ENCODE assay signal across 21 cellular contexts in the genomic region with DNA sequence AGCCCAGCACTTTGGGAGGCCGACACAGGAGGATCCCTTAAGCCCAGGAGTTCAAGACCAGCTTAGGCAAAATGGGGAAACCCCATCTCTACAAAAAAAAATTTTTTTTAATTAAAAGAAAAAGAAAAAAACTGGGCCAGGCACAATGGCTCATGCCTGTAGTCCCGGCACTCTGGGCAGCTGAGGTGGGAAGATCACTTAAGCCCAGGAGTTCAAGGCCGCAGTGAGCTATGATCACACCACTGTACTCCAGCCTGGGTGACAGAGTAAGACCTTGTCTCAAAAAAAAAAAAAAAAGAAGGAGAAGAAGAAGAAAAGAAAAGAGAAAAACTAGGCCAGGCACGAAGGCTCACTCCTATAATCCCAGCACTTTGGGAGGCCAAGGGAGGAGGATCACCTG. TPM values are rescaled to one million over a fixed set of nuclear protein-coding genes. Genes with fewer than 3 reads are reported as not detected.
DNase-seq lines count a peak whose midpoint lies in the region; ATAC-seq and TF ChIP-seq lines count a peak whose summit lies in the region.
"Had no signal": no experiment of that assay in that cellular context is flagged by ENCODE, and none has a peak within 500 bp of the region (broad histone marks: within the 10 kb centered on the region; RNA-seq: fewer than 3 reads in every experiment).

No MANE protein-coding gene starts in this region.

- H3K4me1 ChIP-seq in CD8-positive, alpha-beta memory T cell (ENCODE audit: insufficient read depth, low read length), result peaks cover 33% of the 10 kb centered on the region
- peaks cover 73% of the 10 kb centered on the region for H3K4me1 ChIP-seq in psoas muscle

- intact Hi-C loops in CD14-positive monocyte (cut with micrococcal nuclease), result no loop called here
- intact Hi-C loops in psoas muscle (cut with DNase I), result loop anchor here (2.0 to 5.0 kb wide), 3 partner anchors 35 to 55 kb away; a partner anchor contains a TSS
- intact Hi-C loops in dorsolateral prefrontal cortex (cut with DNase I), result no loop called here

- DNase-seq in CD14-positive monocyte (ENCODE audit: low spot score) (no peak), psoas muscle (no peak), dorsolateral prefrontal cortex (no peak)
- DNase-seq in CD8-positive, alpha-beta memory T cell, result no peak
- DNase-seq in activated naive CD4-positive, alpha-beta T cell treated with anti-CD3 and anti-CD28 coated beads, Interleukin-2, amount 50 U/mL, for 16 hours, result no peak
- DNase-seq: Caco-2, DMS 273 treated with DMSO at 0.1 percent for 48 hours, DMS79 treated with DMSO at 0.1 percent for 48 hours, KBM-7, NCI-H1092 treated with DMSO at 0.1 percent for 48 hours, NCI-H1436 treated with DMSO at 0.1 percent for 48 hours, NCI-H1930, NCI-H69, SIG-M5 had no signal

- H3K4me3 Mint-ChIP-seq in CD14-positive monocyte, result no peak overlapping the region
- peak overlapping the region in 2 of 7 donors; percentile 44 to 63 for H3K4me3 Mint-ChIP-seq in CD8-positive, alpha-beta memory T cell
- H3K4me3 Mint-ChIP-seq: B cell, GM23338 had no signal

- H3K27ac ChIP-seq in CD8-positive, alpha-beta memory T cell (ENCODE audit: low read depth, low read length), result no peak overlapping the region
- 0 out of 2 replicates have a peak overlapping the region, but pooled peaks have one; percentile 93 for H3K27ac ChIP-seq in VCaP
- H3K27ac ChIP-seq in psoas muscle, result peak overlapping the region; percentile 98
- no peak overlapping the region for H3K27ac ChIP-seq in dorsolateral prefrontal cortex
- H3K27ac ChIP-seq: A549, HL-60 had no signal

- peaks cover 73% of the 10 kb centered on the region for H3K4me1 Mint-ChIP-seq in CD14-positive monocyte
- peaks cover 52 to 69% (median 64%) of the 10 kb centered on the region in 3 donors for H3K4me1 Mint-ChIP-seq in CD8-positive, alpha-beta memory T cell

- POLR2A ChIA-PET in CD8-positive, alpha-beta memory T cell (lab: Charles Lee), result no interaction called here

- H3K27ac Mint-ChIP-seq in CD14-positive monocyte, result peak overlapping the region in 6 of 7 donors; percentile 83 to 100 (median 98)
- H3K27ac Mint-ChIP-seq in CD8-positive, alpha-beta memory T cell, result peak overlapping the region in 6 of 8 donors; percentile 66 to 90 (median 79)
- H3K27ac Mint-ChIP-seq: B cell, GM23338 had no signal

- H3K4me3 ChIP-seq in CD8-positive, alpha-beta memory T cell (ENCODE audit: low read length), result no peak overlapping the region
- no peak overlapping the region for H3K4me3 ChIP-seq in psoas muscle
- H3K4me3 ChIP-seq in dorsolateral prefrontal cortex, result no peak overlapping the region
- H3K4me3 ChIP-seq: A549, GM23338, HAP-1 had no signal

- no peak for TF ChIP-seq CTCF in CD14-positive monocyte (IDR thresholded peaks at IDR 0.05)
- TF ChIP-seq CTCF in VCaP (conservative IDR thresholded peaks at IDR 0.05), result no peak
- TF ChIP-seq CTCF in psoas muscle (IDR thresholded peaks at IDR 0.05), result no peak
- no peak for TF ChIP-seq CTCF in dorsolateral prefrontal cortex (IDR thresholded peaks at IDR 0.05 in 54 of 56, conservative IDR thresholded peaks at IDR 0.05 in 2 of 56; ENCODE audit: low read depth in 1 of 56, partially characterized antibody in 56 of 56)

- ATAC-seq in psoas muscle (no peak), GM21723 (IDR thresholded peaks at IDR 0.05; ENCODE audit: unreplicated experiment) (no peak)
- ATAC-seq: A549, GM23338 had no signal

- H3K9me3 ChIP-seq in CD8-positive, alpha-beta memory T cell (ENCODE audit: low read length), result no peaks in the 10 kb centered on the region
- no peaks in the 10 kb centered on the region for H3K9me3 ChIP-seq in psoas muscle
- H3K9me3 ChIP-seq: A549, Caco-2, HAP-1 had no signal

- no peaks in the 10 kb centered on the region for H3K27me3 ChIP-seq in CD8-positive, alpha-beta memory T cell (ENCODE audit: insufficient read depth, low read length, poor library complexity, severe bottlenecking)
- H3K27me3 ChIP-seq in psoas muscle (ENCODE audit: insufficient read depth in 3 of 3, low read length in 2 of 3), result no peaks in the 10 kb centered on the region
- no peaks in the 10 kb centered on the region for H3K27me3 ChIP-seq in dorsolateral prefrontal cortex

- H3K27me3 Mint-ChIP-seq in CD14-positive monocyte (ENCODE audit: low read depth in 3 of 3), result peaks cover 0 to 3% (median 3%) of the 10 kb centered on the region in 3 donors
- peaks cover 0 to 2% of the 10 kb centered on the region in 2 donors for H3K27me3 Mint-ChIP-seq in CD8-positive, alpha-beta memory T cell
- H3K27me3 Mint-ChIP-seq: B cell had no signal

- WGBS in psoas muscle, 3 donors, result 92 to 98% (median 95%) methylated on average over 4 of the region's 4 CpGs

- H3K36me3 Mint-ChIP-seq in CD14-positive monocyte, result peaks cover 27 to 33% of the 10 kb centered on the region in 2 donors
- H3K36me3 Mint-ChIP-seq in CD8-positive, alpha-beta memory T cell, result peaks cover 0 to 29% (median 0%) of the 10 kb centered on the region in 3 donors

- H3K9me3 Mint-ChIP-seq in CD14-positive monocyte, result peaks cover 0 to 3% (median 0%) of the 10 kb centered on the region in 7 donors
- no peaks in the 10 kb centered on the region for H3K9me3 Mint-ChIP-seq in CD8-positive, alpha-beta memory T cell
- H3K9me3 Mint-ChIP-seq: GM23338 had no signal

- no peaks in the 10 kb centered on the region for H3K36me3 ChIP-seq in CD8-positive, alpha-beta memory T cell (ENCODE audit: insufficient read depth, low read length)
- no peaks in the 10 kb centered on the region for H3K36me3 ChIP-seq in psoas muscle (ENCODE audit: insufficient read depth in 1 of 2, low read depth in 1 of 2)

- CTCF ChIA-PET in CD8-positive, alpha-beta memory T cell (lab: Charles Lee), result interaction anchor here (1.3 to 6.6 kb wide), 5 partner anchors 9 to 71 kb away, joined by 3 to 81 read pairs (median 41); a partner anchor contains a TSS

RNA-seq across cellular contexts. Expression of a gene that starts 4.3 kb away (rescaled TPM):
- polyA plus RNA-seq in CD14-positive monocyte (10 to 100 TPM; 12.2 to 12.6 TPM), psoas muscle (10 to 100 TPM in 1 of 3 donors, 1 to 10 TPM in 2; 7.5 to 12.3 (median 9.2) TPM)
- 10 to 100 TPM; 24.4 to 25.5 TPM for total RNA-seq in CD8-positive, alpha-beta memory T cell
- 22.1 TPM for polyA plus RNA-seq in CD8-positive, alpha-beta memory T cell
- total RNA-seq in psoas muscle (10 to 100 TPM; 17.5 to 40.2 (median 24.9) TPM), dorsolateral prefrontal cortex (10 to 100 TPM in 119 of 120 experiments, 1 to 10 TPM in 1; 9.4 to 22.3 (median 15.4) TPM)

RNA-seq across cellular contexts. Expression of a gene that starts 25.8 kb away (rescaled TPM):
- polyA plus RNA-seq in CD14-positive monocyte, result 10 to 100 TPM; 78.0 to 81.2 TPM
- total RNA-seq in CD8-positive, alpha-beta memory T cell, result 100 to 1,000 TPM; 161 to 170 TPM
- 138 TPM for polyA plus RNA-seq in CD8-positive, alpha-beta memory T cell
- 100 to 1,000 TPM in 2 of 4 donors, 10 to 100 TPM in 2; 94.4 to 137 (median 113) TPM for total RNA-seq in psoas muscle
- 100 to 1,000 TPM in 2 of 3 donors, 10 to 100 TPM in 1; 92.8 to 143 (median 138) TPM for polyA plus RNA-seq in psoas muscle
- 100 to 1,000 TPM; 391 to 680 (median 539) TPM for total RNA-seq in dorsolateral prefrontal cortex

RNA-seq across cellular contexts. Expression of a gene that starts 40.1 kb away (rescaled TPM):
- polyA plus RNA-seq in CD14-positive monocyte (10 to 100 TPM; 74.4 to 87.9 TPM), psoas muscle (100 to 1,000 TPM in 2 of 3 donors, 10 to 100 TPM in 1; 84.6 to 144 (median 122) TPM)
- total RNA-seq in CD8-positive, alpha-beta memory T cell, result 100 to 1,000 TPM; 127 to 128 TPM
- polyA plus RNA-seq in CD8-positive, alpha-beta memory T cell, result 84.4 TPM
- total RNA-seq in psoas muscle (10 to 100 TPM; 38.9 to 76.5 (median 50.8) TPM), dorsolateral prefrontal cortex (10 to 100 TPM; 46.5 to 90.8 (median 64.8) TPM)

RNA-seq across cellular contexts. Expression of a gene that starts 54.1 kb away (rescaled TPM):
- polyA plus RNA-seq in CD14-positive monocyte (100 to 1,000 TPM; 832 to 896 TPM), psoas muscle (1,000 to 10,000 TPM in 2 of 3 donors, 100 to 1,000 TPM in 1; 877 to 1,553 (median 1,005) TPM)
- total RNA-seq in CD8-positive, alpha-beta memory T cell, result 1,000 to 10,000 TPM; 1,684 to 1,700 TPM
- polyA plus RNA-seq in CD8-positive, alpha-beta memory T cell, result 1,487 TPM
- total RNA-seq in psoas muscle (1,000 to 10,000 TPM in 2 of 4 donors, 100 to 1,000 TPM in 2; 979 to 1,082 (median 1,028) TPM), dorsolateral prefrontal cortex (100 to 1,000 TPM; 378 to 577 (median 453) TPM)

Comparison
In these comparisons a context has a peak if more than half of its experiments do, and no peak if none do; other contexts are left out.
1. H3K27ac ChIP-seq: peak in VCaP (single experiment) and psoas muscle (single experiment); none in CD8-positive, alpha-beta memory T cell (single experiment) and dorsolateral prefrontal cortex (0 of 59).
2. intact Hi-C loops: an anchor here in psoas muscle (2.0 to 5.0 kb wide); none called in CD14-positive monocyte and dorsolateral prefrontal cortex.